ENCODE assay signal across 8 cellular contexts in the genomic region with DNA sequence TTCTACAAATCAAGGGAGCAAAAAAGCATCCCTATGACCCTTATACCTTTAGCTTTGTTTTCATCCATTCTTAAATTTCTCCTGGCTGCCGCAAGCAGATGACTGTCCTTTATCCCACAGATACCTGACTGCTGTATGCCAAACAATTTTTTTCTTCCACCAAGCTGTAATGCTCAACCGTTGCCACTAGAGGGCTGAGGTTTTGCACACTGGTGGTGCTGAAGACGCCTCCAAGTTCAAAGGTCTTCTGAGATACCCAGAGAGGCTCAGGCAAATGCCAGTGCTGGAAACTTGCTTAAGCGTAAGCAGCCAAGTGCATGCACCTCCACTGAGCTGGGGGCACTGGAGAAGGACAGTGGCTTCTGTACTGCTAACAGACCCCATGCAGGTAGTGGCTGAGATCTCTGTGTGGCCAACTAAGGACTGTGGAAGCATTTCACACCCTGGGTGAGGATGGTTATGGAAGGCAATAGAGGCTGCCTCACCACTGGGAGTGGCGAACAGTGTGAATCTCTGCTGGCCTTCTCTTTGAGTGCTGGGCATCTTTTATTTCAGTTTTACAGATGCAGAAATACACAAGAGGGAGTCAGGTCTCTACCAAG. TPM values are rescaled to one million over a fixed set of nuclear protein-coding genes. Genes with fewer than 3 reads are reported as not detected.
A peak's percentile ranks its signal among the peaks of the same experiment; 100 is the strongest.
DNase-seq lines count a peak whose midpoint lies in the region; ATAC-seq and TF ChIP-seq lines count a peak whose summit lies in the region.

No MANE protein-coding gene starts in this region.

- 38% methylated on average over 5 of the region's 5 CpGs for WGBS in suprapubic skin

- H3K4me1 Mint-ChIP-seq in nephron, result peaks cover 12% of the 10 kb centered on the region

- no peaks in the 10 kb centered on the region for H3K9me3 Mint-ChIP-seq in nephron

- TF ChIP-seq EP300 in suprapubic skin (IDR thresholded peaks at IDR 0.05), result no peak

- H3K27me3 Mint-ChIP-seq in nephron (ENCODE audit: low read depth), result peaks cover 27% of the 10 kb centered on the region

- no peaks in the 10 kb centered on the region for H3K36me3 ChIP-seq in suprapubic skin

- no peaks in the 10 kb centered on the region for H3K36me3 Mint-ChIP-seq in nephron (ENCODE audit: low read depth)

- peak overlapping the region in 1 of 3 experiments; percentile 19 for H3K27ac Mint-ChIP-seq in nephron

- ATAC-seq in GM18858 (IDR thresholded peaks at IDR 0.05; ENCODE audit: unreplicated experiment) (peak; percentile 60), HG03196 (IDR thresholded peaks at IDR 0.05; ENCODE audit: unreplicated experiment) (peak; percentile 63)

- DNase-seq in AG10803 (ENCODE audit: low read depth) (peak; percentile 53), NOMO-1 treated with dmso at 0.1 percent for 144 hours (lab: John Stamatoyannopoulos, UW; ENCODE audit: unreplicated experiment) (peak; percentile 8), epithelial cell of proximal tubule (ENCODE audit: low read depth) (no peak), suprapubic skin (ENCODE audit: low spot score in 2 of 2) (no peak)
- DNase-seq in activated CD8-positive, alpha-beta memory T cell treated with anti-CD3 and anti-CD28 coated beads for 48 hours (ENCODE audit: low read depth in 2 of 3, low spot score in 2 of 3), result peak in 2 of 3 experiments; percentile 9 to 25

- H3K4me1 ChIP-seq in suprapubic skin, result no peaks in the 10 kb centered on the region

- no peaks in the 10 kb centered on the region for H3K9me3 ChIP-seq in suprapubic skin

- TF ChIP-seq CTCF in AG10803 (conservative IDR thresholded peaks at IDR 0.05; ENCODE audit: low read length) (peak; percentile 95), epithelial cell of proximal tubule (conservative IDR thresholded peaks at IDR 0.05; ENCODE audit: low read depth, low read length) (peak; percentile 88), nephron (IDR thresholded peaks at IDR 0.05; ENCODE audit: unreplicated experiment in 3 of 3) (peak; percentile 80 to 88 (median 87)), suprapubic skin (IDR thresholded peaks at IDR 0.05) (peak; percentile 65 to 85)

- no peak for TF ChIP-seq POLR2A in suprapubic skin (IDR thresholded peaks at IDR 0.05)

- H3K4me3 ChIP-seq in AG10803 (ENCODE audit: low read length), result no peak overlapping the region
- H3K4me3 ChIP-seq in epithelial cell of proximal tubule (ENCODE audit: low read depth, low read length), result no peak overlapping the region
- no peak overlapping the region for H3K4me3 ChIP-seq in suprapubic skin

- H3K27ac ChIP-seq in suprapubic skin, result no peak overlapping the region

- no peaks in the 10 kb centered on the region for H3K27me3 ChIP-seq in suprapubic skin

- H3K4me3 Mint-ChIP-seq in nephron, result no peak overlapping the region

RNA-seq across cellular contexts. Expression of gene CNIH3, which starts 28.5 kb away (rescaled TPM):
- total RNA-seq in epithelial cell of proximal tubule (1.4 and 1.9 TPM in 2 replicates), suprapubic skin (1 to 10 TPM in 1 of 4 donors, under 1 TPM in 2, not detected in 1; 0.57 to 6.7 (median 0.62) TPM)

Comparison
In these comparisons a context has a peak if more than half of its experiments do, and no peak if none do; other contexts are left out.
1. DNase-seq: peak in AG10803 (single experiment), NOMO-1 treated with dmso at 0.1 percent for 144 hours (single experiment) and activated CD8-positive, alpha-beta memory T cell treated with anti-CD3 and anti-CD28 coated beads for 48 hours (2 of 3); none in epithelial cell of proximal tubule (single experiment) and suprapubic skin (0 of 2).
2. Peak in every context shown above with its lines, with median percentiles within 50 percentile points of each other: CTCF ChIP-seq.